Comparison of ENCODE assay signal across 20 cellular contexts in the genomic region with DNA sequence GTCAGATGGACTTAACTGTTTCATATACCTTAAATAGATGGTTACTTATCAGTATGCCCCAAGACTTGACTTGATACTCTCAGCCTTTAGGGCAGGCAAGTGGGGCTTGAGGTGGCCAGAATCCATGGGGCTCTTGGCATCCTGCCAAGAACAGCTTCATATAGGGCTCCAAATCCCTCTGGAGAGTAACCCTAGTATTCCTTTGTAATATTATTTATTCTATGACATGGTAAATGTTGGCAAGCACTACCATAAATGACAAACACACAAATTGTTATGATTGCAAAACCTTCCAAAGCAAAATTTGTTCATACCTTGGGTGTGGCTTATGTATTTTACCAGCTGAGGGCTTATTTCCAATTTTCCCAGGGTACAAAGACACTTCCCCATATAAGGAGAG.
DNase-seq lines count a peak whose midpoint lies in the region; ATAC-seq, FAIRE-seq and TF ChIP-seq lines count a peak whose summit lies in the region.
"Had no signal": no experiment of that assay in that cellular context is flagged by ENCODE, and none has a peak within 500 bp of the region (broad histone marks: within the 10 kb centered on the region; RNA-seq: fewer than 3 reads in every experiment).

No MANE protein-coding gene starts in this region.

- no peaks in the 10 kb centered on the region for H3K27me3 Mint-ChIP-seq in activated CD4-positive, alpha-beta memory T cell treated with anti-CD3 and anti-CD28 coated beads, Interleukin-2, amount 10 ng/mL, durations not matched to agents 7 days and 5 days
- H3K27me3 Mint-ChIP-seq: CD4-positive, alpha-beta T cell had no signal

- no peak for TF ChIP-seq RAD21 in HepG2 (CRISPR knock-in tag; IDR thresholded peaks at IDR 0.05)

- TF ChIP-seq POLR2A in HepG2 (IDR thresholded peaks at IDR 0.05; ENCODE audit: insufficient read depth in 1 of 2, low read depth in 2 of 2, low read length in 2 of 2), result no peak
- no peak for TF ChIP-seq POLR2A in right lobe of liver (IDR thresholded peaks at IDR 0.05)

- no peak overlapping the region for H3K4me2 ChIP-seq in HepG2 (ENCODE audit: low read depth, low read length)
- H3K4me2 ChIP-seq: GM23338 had no signal

- no peaks in the 10 kb centered on the region for H3K4me1 ChIP-seq in HepG2 (ENCODE audit: insufficient read depth, low read length)
- H3K4me1 ChIP-seq in right lobe of liver, result no peaks in the 10 kb centered on the region
- H3K4me1 ChIP-seq: Caco-2 had no signal

- ATAC-seq in HepG2 (no peak), right lobe of liver (no peak)
- ATAC-seq: GM23338, Right ventricle myocardium inferior had no signal

- POLR2A ChIA-PET in HepG2 (lab: Yijun Ruan, JAX), result no interaction called here
- POLR2A ChIA-PET in activated CD4-positive, alpha-beta memory T cell treated with anti-CD3 and anti-CD28 coated beads, Interleukin-2, amount 10 ng/mL, durations not matched to agents 7 days and 5 days (lab: Charles Lee), result no interaction called here

- H3K4me1 Mint-ChIP-seq in activated CD4-positive, alpha-beta memory T cell treated with anti-CD3 and anti-CD28 coated beads, Interleukin-2, amount 10 ng/mL, durations not matched to agents 7 days and 5 days, result no peaks in the 10 kb centered on the region
- H3K4me1 Mint-ChIP-seq: IgD-negative memory B cell had no signal

- H3K9me3 ChIP-seq in HepG2 (ENCODE audit: low read length) (no peaks in the 10 kb centered on the region), right lobe of liver (no peaks in the 10 kb centered on the region)
- H3K9me3 ChIP-seq: Caco-2, SJSA1 had no signal

- intact Hi-C loops in HepG2 (cut with micrococcal nuclease; ENCODE audit: unreplicated experiment) (no loop called here), right lobe of liver (cut with DNase I) (no loop called here)

- no peaks in the 10 kb centered on the region for H3K36me3 Mint-ChIP-seq in activated CD4-positive, alpha-beta memory T cell treated with anti-CD3 and anti-CD28 coated beads, Interleukin-2, amount 10 ng/mL, durations not matched to agents 7 days and 5 days (ENCODE audit: low read depth)
- H3K36me3 Mint-ChIP-seq: IgD-negative memory B cell had no signal

- CTCF ChIA-PET in HepG2 (lab: Yijun Ruan, JAX; ENCODE audit: low intra/inter-chr PET ratio, low total read pairs), result no interaction called here
- CTCF ChIA-PET in activated CD4-positive, alpha-beta memory T cell treated with anti-CD3 and anti-CD28 coated beads, Interleukin-2, amount 10 ng/mL, durations not matched to agents 7 days and 5 days (lab: Charles Lee), result no interaction called here

- DNase-seq in HepG2 (ENCODE audit: low spot score), result no peak
- DNase-seq in right lobe of liver, result no peak
- peak; percentile 21 for DNase-seq in NCI-H1105 treated with DMSO at 0.1 percent for 48 hours (lab: John Stamatoyannopoulos, UW)
- peak; percentile 81 for DNase-seq in bronchial epithelial cell (ENCODE audit: low read depth)
- DNase-seq in activated CD4-positive, alpha-beta memory T cell treated with anti-CD3 and anti-CD28 coated beads, Interleukin-2, amount 10 ng/mL, durations not matched to agents 7 days and 5 days, result no peak
- DNase-seq in GDM1 (lab: John Stamatoyannopoulos, UW), result no peak
- DNase-seq in NCI-H187 (lab: John Stamatoyannopoulos, UW), result no peak
- DNase-seq: Caco-2; CD4-positive, alpha-beta T cell; DMS 273 treated with DMSO at 0.1 percent for 48 hours; HCEC 1CT; Kasumi-1; NCI-H1092; NCI-H2081 had no signal

- H3K27me3 ChIP-seq in HepG2 (ENCODE audit: control insufficient read depth in 1 of 2, insufficient read depth in 2 of 2, low read length in 2 of 2) (no peaks in the 10 kb centered on the region), right lobe of liver (no peaks in the 10 kb centered on the region), bronchial epithelial cell (ENCODE audit: control insufficient read depth, insufficient read depth, low read length) (no peaks in the 10 kb centered on the region)
- H3K27me3 ChIP-seq: SJSA1 had no signal

- no peak overlapping the region for H3K9ac ChIP-seq in HepG2 (ENCODE audit: insufficient read depth, low read depth, low read length)

- no peak for TF ChIP-seq EP300 in HepG2 (IDR thresholded peaks at IDR 0.05; ENCODE audit: low read depth in 2 of 2, low read length in 2 of 2)
- no peak for TF ChIP-seq EP300 in HepG2 (CRISPR knock-in tag; IDR thresholded peaks at IDR 0.05; ENCODE audit: borderline replicate concordance)

- no peak overlapping the region for H2AFZ ChIP-seq in HepG2 (ENCODE audit: low read length)
- H2AFZ ChIP-seq: GM23338 had no signal

- in situ Hi-C loops in HepG2 (cut with HindIII; ENCODE audit: extremely low pct_ligation_motif_present, low pct_unique_long_range_greater_than_20kb), result no loop called here

- no peak overlapping the region for H3K4me3 ChIP-seq in HepG2 (replicated peaks in 1 of 3; ENCODE audit: insufficient read depth in 1 of 3, low read depth in 2 of 3, low read length in 3 of 3)
- no peak overlapping the region for H3K4me3 ChIP-seq in right lobe of liver
- H3K4me3 ChIP-seq in bronchial epithelial cell (ENCODE audit: low read depth, low read length), result no peak overlapping the region
- H3K4me3 ChIP-seq: GM23338, SJSA1 had no signal

- H3K36me3 ChIP-seq in HepG2 (replicated peaks in 1 of 2; ENCODE audit: control insufficient read depth in 1 of 2, insufficient read depth in 2 of 2, low read length in 2 of 2), result no peaks in the 10 kb centered on the region
- no peaks in the 10 kb centered on the region for H3K36me3 ChIP-seq in right lobe of liver
- no peaks in the 10 kb centered on the region for H3K36me3 ChIP-seq in bronchial epithelial cell (ENCODE audit: control insufficient read depth, insufficient read depth, low read length)
- H3K36me3 ChIP-seq: SJSA1 had no signal

- FAIRE-seq in HepG2 (lab: Jason Lieb, UNC), result no peak
- no peak for FAIRE-seq in bronchial epithelial cell (lab: Jason Lieb, UNC)
- FAIRE-seq: GM12892 had no signal

- TF ChIP-seq CTCF in HepG2 (CRISPR knock-in tag; IDR thresholded peaks at IDR 0.05) (no peak), right lobe of liver (IDR thresholded peaks at IDR 0.05) (no peak), bronchial epithelial cell (IDR thresholded peaks at IDR 0.05; ENCODE audit: insufficient read depth, low read length, severe bottlenecking) (no peak)

- no peaks in the 10 kb centered on the region for H3K9me3 Mint-ChIP-seq in activated CD4-positive, alpha-beta memory T cell treated with anti-CD3 and anti-CD28 coated beads, Interleukin-2, amount 10 ng/mL, durations not matched to agents 7 days and 5 days
- H3K9me3 Mint-ChIP-seq: CD4-positive, alpha-beta T cell; GM23338; T-helper 1 cell treated with Interleukin-12 subunit alpha and Interleukin-12 subunit beta and Interleukin-4 antibody, amounts not matched to agents 30 μg/mL and 1 μg/mL, for 36 hours had no signal

- H3K27ac Mint-ChIP-seq in activated CD4-positive, alpha-beta memory T cell treated with anti-CD3 and anti-CD28 coated beads, Interleukin-2, amount 10 ng/mL, durations not matched to agents 7 days and 5 days, result no peak overlapping the region
- H3K27ac Mint-ChIP-seq: CD4-positive, alpha-beta T cell; GM23338; IgD-negative memory B cell; T-helper 1 cell treated with Interleukin-12 subunit alpha and Interleukin-12 subunit beta and Interleukin-4 antibody, amounts not matched to agents 30 μg/mL and 1 μg/mL, for 36 hours had no signal

- H4K20me1 ChIP-seq in HepG2 (ENCODE audit: insufficient read depth, low read length), result no peaks in the 10 kb centered on the region

- no peaks in the 10 kb centered on the region for H3K79me2 ChIP-seq in HepG2 (ENCODE audit: insufficient read depth, low read length)

- no peak overlapping the region for H3K4me3 Mint-ChIP-seq in activated CD4-positive, alpha-beta memory T cell treated with anti-CD3 and anti-CD28 coated beads, Interleukin-2, amount 10 ng/mL, durations not matched to agents 7 days and 5 days
- H3K4me3 Mint-ChIP-seq: CD4-positive, alpha-beta T cell; GM23338; IgD-negative memory B cell; T-helper 1 cell treated with Interleukin-12 subunit alpha and Interleukin-12 subunit beta and Interleukin-4 antibody, amounts not matched to agents 30 μg/mL and 1 μg/mL, for 36 hours had no signal

- H3K27ac ChIP-seq in HepG2 (ENCODE audit: extremely low read length, insufficient read depth, low read length) (no peak overlapping the region), right lobe of liver (no peak overlapping the region)
- H3K27ac ChIP-seq: SJSA1 had no signal

- no TSS peak for BruUV-seq in HepG2 (replicated peaks; lab: Mats Ljungman, UMichigan)

TF ChIP-seq in HepG2, 621 proteins besides CTCF, POLR2A, EP300 and RAD21:
- TF ChIP-seq XBP1 (CRISPR knock-in tag; IDR thresholded peaks at IDR 0.05) (no peak), LCORL (IDR thresholded peaks at IDR 0.05) (peak; percentile 57), LCORL (CRISPR knock-in tag; IDR thresholded peaks at IDR 0.05) (no peak), ZC3H4 (CRISPR knock-in tag; IDR thresholded peaks at IDR 0.05; ENCODE audit: borderline replicate concordance) (no peak), ZNF276 (CRISPR knock-in tag; IDR thresholded peaks at IDR 0.05; ENCODE audit: low read depth) (no peak)
- TF ChIP-seq, protein P1, sequence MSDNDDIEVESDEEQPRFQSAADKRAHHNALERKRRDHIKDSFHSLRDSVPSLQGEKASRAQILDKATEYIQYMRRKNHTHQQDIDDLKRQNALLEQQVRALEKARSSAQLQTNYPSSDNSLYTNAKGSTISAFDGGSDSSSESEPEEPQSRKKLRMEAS (IDR thresholded peaks at IDR 0.05), result no peak
- TF ChIP-seq, protein P2, sequence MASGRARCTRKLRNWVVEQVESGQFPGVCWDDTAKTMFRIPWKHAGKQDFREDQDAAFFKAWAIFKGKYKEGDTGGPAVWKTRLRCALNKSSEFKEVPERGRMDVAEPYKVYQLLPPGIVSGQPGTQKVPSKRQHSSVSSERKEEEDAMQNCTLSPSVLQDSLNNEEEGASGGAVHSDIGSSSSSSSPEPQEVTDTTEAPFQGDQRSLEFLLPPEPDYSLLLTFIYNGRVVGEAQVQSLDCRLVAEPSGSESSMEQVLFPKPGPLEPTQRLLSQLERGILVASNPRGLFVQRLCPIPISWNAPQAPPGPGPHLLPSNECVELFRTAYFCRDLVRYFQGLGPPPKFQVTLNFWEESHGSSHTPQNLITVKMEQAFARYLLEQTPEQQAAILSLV (CRISPR knock-in tag; IDR thresholded peaks at IDR 0.05; ENCODE audit: borderline replicate concordance), result no peak

Comparison
In these comparisons a context has a peak if more than half of its experiments do, and no peak if none do; other contexts are left out.
1. DNase-seq: peak in NCI-H1105 treated with DMSO at 0.1 percent for 48 hours (single experiment) and bronchial epithelial cell (single experiment); none in HepG2 (single experiment), right lobe of liver (0 of 3), activated CD4-positive, alpha-beta memory T cell treated with anti-CD3 and anti-CD28 coated beads, Interleukin-2, amount 10 ng/mL, durations not matched to agents 7 days and 5 days (single experiment), GDM1 (single experiment) and NCI-H187 (0 of 2).